8 cellular contexts compared by ENCODE assay signal in the genomic region with DNA sequence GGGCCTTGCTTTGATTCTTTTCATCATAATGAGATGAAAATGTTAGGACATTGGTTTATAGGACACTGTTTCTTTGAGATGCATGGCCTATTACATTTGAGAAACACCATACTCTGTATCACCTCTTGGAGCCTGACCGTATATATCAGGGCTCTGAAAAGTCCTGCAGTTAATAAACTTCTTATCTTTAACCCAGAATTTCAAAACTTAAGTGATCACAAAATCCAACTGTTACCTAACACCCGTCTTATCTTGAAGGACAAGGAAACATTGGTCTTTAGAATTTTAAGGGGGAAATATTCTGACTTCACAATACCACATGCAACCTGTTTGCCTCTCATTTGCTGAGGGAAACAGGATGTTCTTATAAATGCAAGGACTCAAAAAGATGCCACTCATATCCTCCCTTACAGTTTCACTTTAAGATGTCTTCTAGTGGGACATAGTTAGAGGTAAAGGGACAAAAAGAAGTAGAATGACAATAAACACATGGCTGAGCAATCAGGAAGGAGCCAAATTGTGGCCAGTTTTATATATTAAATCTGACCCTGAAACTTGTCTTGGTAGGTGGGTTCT.
DNase-seq lines count a peak whose midpoint lies in the region; ATAC-seq and TF ChIP-seq lines count a peak whose summit lies in the region.
"Had no signal": no experiment of that assay in that cellular context is flagged by ENCODE, and none has a peak within 500 bp of the region (broad histone marks: within the 10 kb centered on the region; RNA-seq: fewer than 3 reads in every experiment).

No MANE protein-coding gene starts in this region.

- peak overlapping the region; percentile 44 to 61 for H3K27ac ChIP-seq in breast epithelium
- no peak overlapping the region for H3K27ac ChIP-seq in H9 (ENCODE audit: insufficient read length, low read depth, low read length)
- H3K27ac ChIP-seq: neutrophil had no signal

- H3K79me1 ChIP-seq in H9 (ENCODE audit: insufficient read depth, low read depth, low read length, poor library complexity, severe bottlenecking): no peaks in the 10 kb centered on the region

- no peak overlapping the region for H3K4me3 ChIP-seq in breast epithelium

- H4K20me1 ChIP-seq in H9 (ENCODE audit: control insufficient read depth, insufficient read depth, insufficient read length): no peaks in the 10 kb centered on the region

- H3K18ac ChIP-seq in H9 (ENCODE audit: insufficient read length, low read depth, low read length): no peak overlapping the region

- no peak overlapping the region for H4K5ac ChIP-seq in H9 (ENCODE audit: insufficient read length, low read depth, low read length)

- H4K91ac ChIP-seq in H9 (ENCODE audit: insufficient read length, low read depth, low read length): no peak overlapping the region

- no peak overlapping the region for H2BK5ac ChIP-seq in H9 (ENCODE audit: insufficient read length, low read length)

- H2AFZ ChIP-seq in H9 (ENCODE audit: low read length): no peak overlapping the region

- no peak overlapping the region for H3K23ac ChIP-seq in H9 (ENCODE audit: insufficient read length, low read depth, low read length)

- no peak overlapping the region for H3K4me2 ChIP-seq in H9 (ENCODE audit: insufficient read depth, insufficient read length, low read length)

- H2AK5ac ChIP-seq in H9 (ENCODE audit: insufficient read length, low read length): no peak overlapping the region

- H2BK120ac ChIP-seq in H9 (ENCODE audit: low read depth, low read length, poor library complexity, severe bottlenecking): no peak overlapping the region

- peak; percentile 39 for ATAC-seq in GM19351 (IDR thresholded peaks at IDR 0.05; ENCODE audit: unreplicated experiment)
- peak; percentile 32 for ATAC-seq in HG03103 (IDR thresholded peaks at IDR 0.05; ENCODE audit: low read depth, unreplicated experiment)
- peak; percentile 75 for ATAC-seq in stimulated activated naive CD8-positive, alpha-beta T cell treated with anti-CD3 and anti-CD28 coated beads, Interleukin-15, amount 100 ng/mL, for 72 hours
- no peak for ATAC-seq in HG02970 (IDR thresholded peaks at IDR 0.05; ENCODE audit: low FRiP score, unreplicated experiment)

- H3K9me3 ChIP-seq in breast epithelium (no peaks in the 10 kb centered on the region), H9 (ENCODE audit: control insufficient read depth, low read depth, low read length) (no peaks in the 10 kb centered on the region)
- H3K9me3 ChIP-seq: neutrophil had no signal

- no peak overlapping the region for H2BK15ac ChIP-seq in H9 (ENCODE audit: low read depth, low read length)

- H3K36me3 Mint-ChIP-seq in H9 (ENCODE audit: insufficient read depth in 1 of 3, low read depth in 3 of 3): no peaks in the 10 kb centered on the region

- no peaks in the 10 kb centered on the region for H3K9me3 Mint-ChIP-seq in stimulated activated naive CD8-positive, alpha-beta T cell treated with anti-CD3 and anti-CD28 coated beads, Interleukin-15, amount 100 ng/mL, for 72 hours
- H3K9me3 Mint-ChIP-seq in H9: no peaks in the 10 kb centered on the region

- H3K79me2 ChIP-seq in H9 (ENCODE audit: insufficient read depth, low read length): no peaks in the 10 kb centered on the region

- peaks cover 83% of the 10 kb centered on the region for H3K4me1 Mint-ChIP-seq in stimulated activated naive CD8-positive, alpha-beta T cell treated with anti-CD3 and anti-CD28 coated beads, Interleukin-15, amount 100 ng/mL, for 72 hours
- H3K4me1 Mint-ChIP-seq in H9: peaks cover 12 to 17% of the 10 kb centered on the region in 2 experiments

- no peak overlapping the region for H3K9ac ChIP-seq in H9 (ENCODE audit: extremely low read depth, insufficient read length, low read length)

- no peaks in the 10 kb centered on the region for H3K27me3 ChIP-seq in breast epithelium
- peaks cover 3% of the 10 kb centered on the region; the same call in 1 of the 2 replicates for H3K27me3 ChIP-seq in H9 (ENCODE audit: insufficient read depth, low read length)

- no peaks in the 10 kb centered on the region for H3K36me3 ChIP-seq in breast epithelium
- H3K36me3 ChIP-seq: neutrophil had no signal

- TF ChIP-seq CTCF in breast epithelium (IDR thresholded peaks at IDR 0.05): no peak
- no peak for TF ChIP-seq CTCF in H9 (conservative IDR thresholded peaks at IDR 0.05)

- WGBS in H9 (ENCODE audit: extremely low coverage, insufficient read length, low lambda C conversion rate): no CpG with 5 or more reads among the region's 2 CpGs

- intact Hi-C loops in breast epithelium (cut with DNase I; ENCODE audit: low total_unique reads): loop anchor here (10.0 kb wide), 1 partner anchor 63 kb away; no protein-coding TSS in a partner anchor

- TF ChIP-seq POLR2A in breast epithelium (IDR thresholded peaks at IDR 0.05): no peak

- no peak overlapping the region for H3K4ac ChIP-seq in H9 (ENCODE audit: low read depth, low read length)

- H3K27me3 Mint-ChIP-seq in stimulated activated naive CD8-positive, alpha-beta T cell treated with anti-CD3 and anti-CD28 coated beads, Interleukin-15, amount 100 ng/mL, for 72 hours: no peaks in the 10 kb centered on the region
- no peaks in the 10 kb centered on the region for H3K27me3 Mint-ChIP-seq in H9 (ENCODE audit: low read depth)

- peak overlapping the region; percentile 96 to 98 for H3K27ac Mint-ChIP-seq in stimulated activated naive CD8-positive, alpha-beta T cell treated with anti-CD3 and anti-CD28 coated beads, Interleukin-15, amount 100 ng/mL, for 72 hours
- no peak overlapping the region for H3K27ac Mint-ChIP-seq in H9

- no peak overlapping the region for H4K8ac ChIP-seq in H9 (replicated peaks; ENCODE audit: insufficient read length, low read depth, low read length)

- no peaks in the 10 kb centered on the region for H3K4me1 ChIP-seq in breast epithelium
- H3K4me1 ChIP-seq in H9 (ENCODE audit: insufficient read depth, low read length): no peaks in the 10 kb centered on the region; the same call in 1 of the 2 replicates

- H3K4me3 Mint-ChIP-seq in stimulated activated naive CD8-positive, alpha-beta T cell treated with anti-CD3 and anti-CD28 coated beads, Interleukin-15, amount 100 ng/mL, for 72 hours: peak overlapping the region; percentile 58 to 64
- no peak overlapping the region for H3K4me3 Mint-ChIP-seq in H9

- no peak overlapping the region for H3K56ac ChIP-seq in H9 (ENCODE audit: insufficient read length, low read depth, low read length)

- H2BK20ac ChIP-seq in H9 (ENCODE audit: low read depth, low read length, poor library complexity, severe bottlenecking): no peak overlapping the region

- no peak for DNase-seq in breast epithelium (ENCODE audit: low spot score in 2 of 2)
- DNase-seq in stimulated activated naive CD8-positive, alpha-beta T cell treated with anti-CD3 and anti-CD28 coated beads, Interleukin-15, amount 100 ng/mL, for 72 hours: no peak
- DNase-seq in NCI-H1930 (lab: John Stamatoyannopoulos, UW): no peak
- no peak for DNase-seq in H9

- H3K14ac ChIP-seq in H9 (ENCODE audit: insufficient read depth, low read length): no peak overlapping the region

- H3T11ph ChIP-seq in H9 (ENCODE audit: low read length): no peak overlapping the region

- H2BK12ac ChIP-seq in H9 (ENCODE audit: insufficient read length, low read depth, low read length): no peak overlapping the region

- no peaks in the 10 kb centered on the region for H3K23me2 ChIP-seq in H9 (ENCODE audit: insufficient read length, low read depth, low read length, poor library complexity, severe bottlenecking)

Comparison
In these comparisons a context has a peak if more than half of its experiments do, and no peak if none do; other contexts are left out.
1. H3K27ac Mint-ChIP-seq: peak in stimulated activated naive CD8-positive, alpha-beta T cell treated with anti-CD3 and anti-CD28 coated beads, Interleukin-15, amount 100 ng/mL, for 72 hours (2 of 2); none in H9 (0 of 3).
2. H3K4me3 Mint-ChIP-seq: peak in stimulated activated naive CD8-positive, alpha-beta T cell treated with anti-CD3 and anti-CD28 coated beads, Interleukin-15, amount 100 ng/mL, for 72 hours (2 of 2); none in H9 (0 of 2).